22 cellular contexts compared by ENCODE assay signal in genomic region chr12:50715174-50715573, GRCh38. TPM values are rescaled to one million over a fixed set of nuclear protein-coding genes. Genes with fewer than 3 reads are reported as not detected.
DNase-seq lines count a peak whose midpoint lies in the region; TF ChIP-seq lines count a peak whose summit lies in the region.
"Had no signal": no experiment of that assay in that cellular context is flagged by ENCODE, and none has a peak within 500 bp of the region (broad histone marks: within the 10 kb centered on the region; RNA-seq: fewer than 3 reads in every experiment).

No MANE protein-coding gene starts in this region.

- intact Hi-C loops in breast epithelium (cut with DNase I; ENCODE audit: low total_unique reads) (no loop called here), mammary epithelial cell (cut with micrococcal nuclease) (no loop called here)
- intact Hi-C loops in activated T-helper 2 cell treated with anti-CD3 and anti-CD28 coated beads, Interferon-gamma antibody, Interleukin-2, Interleukin-4, amounts not matched to agents 10 μg/mL and 5 μg/mL and 100 μg/mL, durations not matched to agents 14 hours and 24 hours and 36 hours (cut with micrococcal nuclease): no loop called here

- no peak overlapping the region for H3K4me2 ChIP-seq in mammary epithelial cell (ENCODE audit: insufficient read depth, low read depth, low read length)
- H3K4me2 ChIP-seq: A549, smooth muscle cell had no signal

- peak overlapping the region; percentile 9 to 57 for H3K27ac ChIP-seq in breast epithelium
- H3K27ac ChIP-seq in mammary epithelial cell (ENCODE audit: insufficient read depth, low read depth, low read length): no peak overlapping the region
- H3K27ac ChIP-seq: A549, brain microvascular endothelial cell, C4-2B, HL-60 had no signal

- DNase-seq in breast epithelium (ENCODE audit: low spot score in 2 of 2) (peak in 1 of 2 donors; percentile 33), mammary epithelial cell (no peak), cerebellar cortex (ENCODE audit: low spot score) (peak; percentile 97), mucosa of gallbladder (ENCODE audit: low spot score) (peak; percentile 11), HuH-7 (ENCODE audit: low spot score) (no peak), Ammon's horn (ENCODE audit: low spot score) (no peak), HEK293T (ENCODE audit: extremely low spot score) (no peak)
- no peak for DNase-seq in activated T-helper 2 cell treated with anti-CD3 and anti-CD28 coated beads, Interferon-gamma antibody, Interleukin-2, Interleukin-4, amounts not matched to agents 10 μg/mL and 5 μg/mL and 100 μg/mL, durations not matched to agents 14 hours and 24 hours and 36 hours (ENCODE audit: low spot score)
- DNase-seq: activated CD4-positive, alpha-beta T cell treated with anti-CD3 and anti-CD28 coated beads for 36 hours; brain microvascular endothelial cell; MG63; NCI-H1417; stimulated activated CD4-positive, alpha-beta T cell treated with anti-CD3 and anti-CD28 coated beads, Interleukin-2, amount 100 ng/mL, for 48 hours; stimulated activated naive CD4-positive, alpha-beta T cell treated with Interleukin-2 at 50 U/mL for 16 hours; T-cell had no signal

- peaks cover 34% of the 10 kb centered on the region for H3K36me3 Mint-ChIP-seq in activated T-helper 2 cell treated with anti-CD3 and anti-CD28 coated beads, Interferon-gamma antibody, Interleukin-2, Interleukin-4, amounts not matched to agents 10 μg/mL and 5 μg/mL and 100 μg/mL, durations not matched to agents 14 hours and 24 hours and 36 hours (ENCODE audit: low read depth)

- BruUV-seq in mammary epithelial cell (replicated peaks; lab: Mats Ljungman, UMichigan): no TSS peak

- H3K9me3 ChIP-seq in breast epithelium (no peaks in the 10 kb centered on the region), mammary epithelial cell (replicated peaks; ENCODE audit: insufficient read depth, low read length) (no peaks in the 10 kb centered on the region)
- H3K9me3 ChIP-seq: A549, MG63 had no signal

- no peaks in the 10 kb centered on the region for H4K20me1 ChIP-seq in mammary epithelial cell (ENCODE audit: insufficient read depth, low read length)

- no peak for TF ChIP-seq POLR2A in breast epithelium (IDR thresholded peaks at IDR 0.05)

- H3K36me3 ChIP-seq in breast epithelium (no peaks in the 10 kb centered on the region), mammary epithelial cell (ENCODE audit: insufficient read depth, low read length) (peaks cover 14% of the 10 kb centered on the region)
- H3K36me3 ChIP-seq: MG63 had no signal

- no peak overlapping the region for H3K4me3 Mint-ChIP-seq in activated T-helper 2 cell treated with anti-CD3 and anti-CD28 coated beads, Interferon-gamma antibody, Interleukin-2, Interleukin-4, amounts not matched to agents 10 μg/mL and 5 μg/mL and 100 μg/mL, durations not matched to agents 14 hours and 24 hours and 36 hours (ENCODE audit: low read depth)
- H3K4me3 Mint-ChIP-seq: activated CD4-positive, alpha-beta T cell treated with anti-CD3 and anti-CD28 coated beads for 36 hours; activated naive CD8-positive, alpha-beta T cell; dendritic cell treated with granulocyte-macrophage colony-stimulating factor and Interleukin-4, amounts not matched to agents 40 ng/mL and 50 ng/mL, for 4 days; IgD-negative memory B cell; T-cell had no signal

- H3K79me2 ChIP-seq in mammary epithelial cell (ENCODE audit: insufficient read depth, low read length): no peaks in the 10 kb centered on the region

- TF ChIP-seq CTCF in breast epithelium (IDR thresholded peaks at IDR 0.05): no peak
- TF ChIP-seq CTCF in mammary epithelial cell (conservative IDR thresholded peaks at IDR 0.05 in 1 of 2, IDR thresholded peaks at IDR 0.05 in 1 of 2; ENCODE audit: extremely low read depth in 1 of 2, insufficient read depth in 1 of 2, low read depth in 1 of 2, low read length in 2 of 2): no peak

- H3K27me3 ChIP-seq in breast epithelium (no peaks in the 10 kb centered on the region), mammary epithelial cell (ENCODE audit: insufficient read depth, low read length) (no peaks in the 10 kb centered on the region)
- H3K27me3 ChIP-seq: brain microvascular endothelial cell, MG63 had no signal

- H3K27me3 Mint-ChIP-seq in activated T-helper 2 cell treated with anti-CD3 and anti-CD28 coated beads, Interferon-gamma antibody, Interleukin-2, Interleukin-4, amounts not matched to agents 10 μg/mL and 5 μg/mL and 100 μg/mL, durations not matched to agents 14 hours and 24 hours and 36 hours (ENCODE audit: low read depth): no peaks in the 10 kb centered on the region
- H3K27me3 Mint-ChIP-seq: activated CD4-positive, alpha-beta T cell treated with anti-CD3 and anti-CD28 coated beads for 36 hours; activated naive CD8-positive, alpha-beta T cell; dendritic cell treated with granulocyte-macrophage colony-stimulating factor and Interleukin-4, amounts not matched to agents 40 ng/mL and 50 ng/mL, for 4 days; IgD-negative memory B cell; T-cell had no signal

- POLR2A ChIA-PET in HEK293T (lab: Yijun Ruan, JAX): interaction anchor here (1.0 kb wide), 1 partner anchor 16 kb away, joined by 3 read pairs; no protein-coding TSS in a partner anchor

- no peak overlapping the region for H3K27ac Mint-ChIP-seq in activated T-helper 2 cell treated with anti-CD3 and anti-CD28 coated beads, Interferon-gamma antibody, Interleukin-2, Interleukin-4, amounts not matched to agents 10 μg/mL and 5 μg/mL and 100 μg/mL, durations not matched to agents 14 hours and 24 hours and 36 hours
- H3K27ac Mint-ChIP-seq: activated CD4-positive, alpha-beta T cell treated with anti-CD3 and anti-CD28 coated beads for 36 hours; activated naive CD8-positive, alpha-beta T cell; dendritic cell treated with granulocyte-macrophage colony-stimulating factor and Interleukin-4, amounts not matched to agents 40 ng/mL and 50 ng/mL, for 4 days; T-cell had no signal

- H3K4me1 Mint-ChIP-seq in activated T-helper 2 cell treated with anti-CD3 and anti-CD28 coated beads, Interferon-gamma antibody, Interleukin-2, Interleukin-4, amounts not matched to agents 10 μg/mL and 5 μg/mL and 100 μg/mL, durations not matched to agents 14 hours and 24 hours and 36 hours (ENCODE audit: low read depth): no peaks in the 10 kb centered on the region
- H3K4me1 Mint-ChIP-seq: activated CD4-positive, alpha-beta T cell treated with anti-CD3 and anti-CD28 coated beads for 36 hours; T-cell had no signal

- H3K9ac ChIP-seq in mammary epithelial cell (ENCODE audit: insufficient read depth, low read length): no peak overlapping the region

- H3K4me1 ChIP-seq in breast epithelium (peaks cover 0 to 8% of the 10 kb centered on the region in 2 donors), mammary epithelial cell (ENCODE audit: insufficient read depth, low read length) (no peaks in the 10 kb centered on the region)
- H3K4me1 ChIP-seq: A549 had no signal

- in situ Hi-C loops in mammary epithelial cell (cut with MboI; ENCODE audit: low sequenced_read_pairs in 2 of 2): no loop called here

- 28% methylated on average over 2 of the region's 2 CpGs for WGBS in mammary epithelial cell (ENCODE audit: low coverage, missing lambda C conversion rate)

- H2AFZ ChIP-seq in mammary epithelial cell (ENCODE audit: low read depth, low read length): no peak overlapping the region

- CTCF ChIA-PET in mammary epithelial cell (lab: Charles Lee; ENCODE audit: low non-redundant PET): no interaction called here
- CTCF ChIA-PET in HEK293T (lab: Yijun Ruan, JAX): no interaction called here

- H3K4me3 ChIP-seq in breast epithelium (no peak overlapping the region), mammary epithelial cell (replicated peaks in 1 of 3; ENCODE audit: insufficient read depth in 1 of 3, low read depth in 2 of 3, low read length in 3 of 3) (no peak overlapping the region)
- H3K4me3 ChIP-seq: A549, MG63, smooth muscle cell had no signal

- no peaks in the 10 kb centered on the region for H3K9me3 Mint-ChIP-seq in activated T-helper 2 cell treated with anti-CD3 and anti-CD28 coated beads, Interferon-gamma antibody, Interleukin-2, Interleukin-4, amounts not matched to agents 10 μg/mL and 5 μg/mL and 100 μg/mL, durations not matched to agents 14 hours and 24 hours and 36 hours
- H3K9me3 Mint-ChIP-seq: dendritic cell treated with granulocyte-macrophage colony-stimulating factor and Interleukin-4, amounts not matched to agents 40 ng/mL and 50 ng/mL, for 4 days; IgD-negative memory B cell; T-cell had no signal

- dilution Hi-C loops in mammary epithelial cell (cut with HindIII; ENCODE audit: low sequenced_read_pairs): no loop called here

TF ChIP-seq in HEK293T, 16 proteins besides CTCF, POLR2A, EP300 and RAD21:
- no peak for TF ChIP-seq ZNF384 (IDR thresholded peaks at IDR 0.05)
- TF ChIP-seq HDGF (IDR thresholded peaks at IDR 0.05; ENCODE audit: borderline replicate concordance): no peak
- TF ChIP-seq ELF4 (IDR thresholded peaks at IDR 0.05): no peak
- no peak for TF ChIP-seq FOXM1 (IDR thresholded peaks at IDR 0.05; ENCODE audit: borderline replicate concordance)
- TF ChIP-seq SP1 (IDR thresholded peaks at IDR 0.05): no peak

RNA-seq across cellular contexts. Expression of gene ATF1, which starts 48.7 kb away (rescaled TPM):
- 10 to 100 TPM; 22.2 to 32.2 (median 27.2) TPM for total RNA-seq in breast epithelium
- total RNA-seq in mammary epithelial cell: 10 to 100 TPM; 20.3 to 33.8 TPM
- polyA plus RNA-seq in mammary epithelial cell: 29.7 TPM
- polyA minus RNA-seq in mammary epithelial cell: 41.6 TPM
- 34.6 TPM for total RNA-seq in mucosa of gallbladder
- total RNA-seq in activated T-helper 2 cell treated with anti-CD3 and anti-CD28 coated beads, Interferon-gamma antibody, Interleukin-2, Interleukin-4, amounts not matched to agents 10 μg/mL and 5 μg/mL and 100 μg/mL, durations not matched to agents 14 hours and 24 hours and 36 hours: 58.8 and 63.0 TPM in 2 replicates

Comparison
In these comparisons a context has a peak if more than half of its experiments do, and no peak if none do; other contexts are left out.
1. DNase-seq: peak in cerebellar cortex (single experiment) and mucosa of gallbladder (single experiment); none in mammary epithelial cell (single experiment), HuH-7 (single experiment), Ammon's horn (single experiment), activated T-helper 2 cell treated with anti-CD3 and anti-CD28 coated beads, Interferon-gamma antibody, Interleukin-2, Interleukin-4, amounts not matched to agents 10 μg/mL and 5 μg/mL and 100 μg/mL, durations not matched to agents 14 hours and 24 hours and 36 hours (single experiment) and HEK293T (single experiment).